8 cellular contexts compared by ENCODE assay signal in the genomic region with DNA sequence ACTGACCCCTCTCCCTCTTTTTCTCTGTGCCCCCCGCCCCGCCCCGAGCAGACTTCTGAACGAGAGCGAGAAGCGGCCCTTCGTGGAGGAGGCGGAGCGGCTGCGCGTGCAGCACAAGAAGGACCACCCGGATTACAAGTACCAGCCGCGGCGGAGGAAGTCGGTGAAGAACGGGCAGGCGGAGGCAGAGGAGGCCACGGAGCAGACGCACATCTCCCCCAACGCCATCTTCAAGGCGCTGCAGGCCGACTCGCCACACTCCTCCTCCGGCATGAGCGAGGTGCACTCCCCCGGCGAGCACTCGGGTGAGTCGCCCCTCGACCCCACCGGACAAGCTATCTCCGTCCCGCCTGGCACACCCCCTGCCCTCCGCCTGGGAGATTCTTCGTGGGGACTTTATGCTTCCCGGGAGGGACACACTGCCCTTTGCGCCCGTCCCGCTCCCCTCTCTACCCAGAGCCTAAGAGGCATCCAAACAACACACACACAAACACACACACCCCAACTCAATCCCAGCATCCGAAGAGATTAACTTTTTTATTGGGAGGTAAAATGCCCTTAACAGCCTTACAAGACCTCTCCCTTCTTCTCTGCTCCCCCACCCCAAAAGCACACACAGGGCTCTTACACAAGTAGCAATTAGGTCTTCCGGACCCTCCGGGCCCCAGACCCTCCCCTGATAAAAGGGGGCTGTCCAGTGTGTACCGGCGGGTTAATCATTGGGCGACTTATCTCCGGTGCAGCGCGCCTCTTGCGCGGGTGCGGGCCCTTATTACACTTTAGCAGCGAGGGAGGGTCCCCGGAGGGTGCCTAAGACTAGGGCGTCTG. TPM values are rescaled to one million over a fixed set of nuclear protein-coding genes. Genes with fewer than 3 reads are reported as not detected.
DNase-seq lines count a peak whose midpoint lies in the region; ATAC-seq and TF ChIP-seq lines count a peak whose summit lies in the region.

No MANE protein-coding gene starts in this region.

- H3K36me3 ChIP-seq in left lung (no peaks in the 10 kb centered on the region), upper lobe of right lung (no peaks in the 10 kb centered on the region)

- peaks cover 33% of the 10 kb centered on the region for H3K27me3 Mint-ChIP-seq in activated naive CD8-positive, alpha-beta T cell
- H3K27me3 Mint-ChIP-seq in activated naive CD8-positive, alpha-beta T cell treated with anti-CD3 and anti-CD28 coated beads for 36 hours = peaks cover 78% of the 10 kb centered on the region

- H3K9me3 ChIP-seq in left lung = no peaks in the 10 kb centered on the region
- H3K9me3 ChIP-seq in upper lobe of right lung = no peaks in the 10 kb centered on the region

- TF ChIP-seq CTCF in left lung (IDR thresholded peaks at IDR 0.05) (no peak), upper lobe of right lung (IDR thresholded peaks at IDR 0.05) (no peak)

- H3K27ac Mint-ChIP-seq in activated naive CD8-positive, alpha-beta T cell = no peak overlapping the region
- no peak overlapping the region for H3K27ac Mint-ChIP-seq in activated naive CD8-positive, alpha-beta T cell treated with anti-CD3 and anti-CD28 coated beads for 36 hours

- intact Hi-C loops in left lung (cut with DNase I) (no loop called here), upper lobe of right lung (cut with DNase I) (no loop called here)

- H3K27me3 ChIP-seq in left lung (peaks cover 37 to 97% of the 10 kb centered on the region in 2 donors), upper lobe of right lung (peaks cover 58% of the 10 kb centered on the region)

- H3K4me1 Mint-ChIP-seq in activated naive CD8-positive, alpha-beta T cell (ENCODE audit: low read depth) = peaks cover 20% of the 10 kb centered on the region
- H3K4me1 Mint-ChIP-seq in activated naive CD8-positive, alpha-beta T cell treated with anti-CD3 and anti-CD28 coated beads for 36 hours = peaks cover 6% of the 10 kb centered on the region

- peaks cover 4 to 10% of the 10 kb centered on the region in 2 donors for H3K4me1 ChIP-seq in left lung
- peaks cover 14% of the 10 kb centered on the region for H3K4me1 ChIP-seq in upper lobe of right lung

- H3K4me3 ChIP-seq in left lung (peak overlapping the region; percentile 41 to 53), upper lobe of right lung (peak overlapping the region; percentile 57)

- no peaks in the 10 kb centered on the region for H3K36me3 Mint-ChIP-seq in activated naive CD8-positive, alpha-beta T cell
- peaks cover 3% of the 10 kb centered on the region for H3K36me3 Mint-ChIP-seq in activated naive CD8-positive, alpha-beta T cell treated with anti-CD3 and anti-CD28 coated beads for 36 hours

- DNase-seq in activated naive CD8-positive, alpha-beta T cell treated with anti-CD3 and anti-CD28 coated beads for 36 hours = no peak
- peak; percentile 78 for DNase-seq in astrocyte of the hippocampus (ENCODE audit: low read depth, low spot score)
- DNase-seq in left lung = peak; percentile 41 to 76
- DNase-seq in upper lobe of right lung = peak; percentile 72
- DNase-seq in central memory CD4-positive, alpha-beta T cell = no peak

- H3K27ac ChIP-seq in left lung = no peak overlapping the region
- no peak overlapping the region for H3K27ac ChIP-seq in upper lobe of right lung

- no peaks in the 10 kb centered on the region for H3K9me3 Mint-ChIP-seq in activated naive CD8-positive, alpha-beta T cell (ENCODE audit: low read depth)
- peaks cover 4% of the 10 kb centered on the region for H3K9me3 Mint-ChIP-seq in activated naive CD8-positive, alpha-beta T cell treated with anti-CD3 and anti-CD28 coated beads for 36 hours

- H3K4me3 Mint-ChIP-seq in activated naive CD8-positive, alpha-beta T cell = peak overlapping the region; percentile 15
- H3K4me3 Mint-ChIP-seq in activated naive CD8-positive, alpha-beta T cell treated with anti-CD3 and anti-CD28 coated beads for 36 hours = no peak overlapping the region

- ATAC-seq in left lung (no peak), upper lobe of right lung (no peak), GM18909 (IDR thresholded peaks at IDR 0.05; ENCODE audit: poor library complexity, unreplicated experiment) (no peak), HG03469 (IDR thresholded peaks at IDR 0.05; ENCODE audit: unreplicated experiment) (no peak)

RNA-seq across cellular contexts. Expression of gene SOX9, which starts 2.1 kb away (rescaled TPM):
- total RNA-seq in activated naive CD8-positive, alpha-beta T cell treated with anti-CD3 and anti-CD28 coated beads for 36 hours = not detected
- total RNA-seq in left lung (1 to 10 TPM; 6.6 to 9.6 TPM), upper lobe of right lung (5.4 TPM)

Comparison
In these comparisons a context has a peak if more than half of its experiments do, and no peak if none do; other contexts are left out.
1. DNase-seq: peak in astrocyte of the hippocampus (single experiment), left lung (2 of 2) and upper lobe of right lung (single experiment); none in activated naive CD8-positive, alpha-beta T cell treated with anti-CD3 and anti-CD28 coated beads for 36 hours (single experiment) and central memory CD4-positive, alpha-beta T cell (single experiment).